In the genomic region with DNA sequence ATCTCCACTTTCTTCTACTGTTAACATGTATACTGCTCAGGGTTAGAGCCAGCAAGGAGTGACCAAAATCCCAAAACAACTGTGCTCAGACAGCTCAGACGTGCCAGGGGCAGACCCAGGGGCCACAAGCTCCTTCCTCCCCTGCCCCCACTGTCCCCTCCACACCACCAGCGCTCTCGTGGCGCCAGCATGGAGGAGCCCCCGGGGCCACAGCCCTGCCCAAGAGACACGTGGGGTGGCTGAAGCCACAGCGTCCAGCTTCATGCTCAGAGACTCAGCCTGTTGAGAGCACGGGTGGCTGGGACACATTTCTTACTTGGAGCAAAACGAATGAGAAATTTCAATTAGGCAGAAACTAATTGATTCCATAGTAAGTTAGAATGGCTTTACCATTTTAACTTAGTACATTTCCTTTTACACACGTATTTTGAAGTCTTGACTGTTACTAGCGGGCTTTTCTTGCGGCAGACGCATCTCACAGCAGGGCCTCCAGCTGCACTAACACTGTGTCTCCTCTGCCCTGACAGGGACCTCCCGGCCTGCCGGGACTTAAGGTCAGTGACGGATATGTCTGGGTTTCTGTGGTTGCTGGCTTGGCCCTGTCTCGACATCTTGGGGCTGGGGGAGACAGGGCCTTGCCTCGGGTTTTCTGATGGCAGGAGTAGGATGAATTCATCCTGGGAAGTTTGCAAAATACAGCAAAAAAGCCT, we compare ENCODE assay signal across 1 cellular context.
A peak's percentile ranks its signal among the peaks of the same experiment; 100 is the strongest.
TF ChIP-seq lines count a peak whose summit lies in the region.

No MANE protein-coding gene starts in this region.

TF ChIP-seq in K562, 482 proteins besides CTCF, POLR2A, EP300 and RAD21:
- TF ChIP-seq XRCC3 (IDR thresholded peaks at IDR 0.05) (no peak), ZBTB33 (CRISPR knock-in tag; IDR thresholded peaks at IDR 0.05) (peak; percentile 46; the same call in 1 of the 2 replicates)
TF ChIP-seq in K562: peak in this region for 1.
